Comparison of ENCODE assay signal across 11 cellular contexts in the genomic region with DNA sequence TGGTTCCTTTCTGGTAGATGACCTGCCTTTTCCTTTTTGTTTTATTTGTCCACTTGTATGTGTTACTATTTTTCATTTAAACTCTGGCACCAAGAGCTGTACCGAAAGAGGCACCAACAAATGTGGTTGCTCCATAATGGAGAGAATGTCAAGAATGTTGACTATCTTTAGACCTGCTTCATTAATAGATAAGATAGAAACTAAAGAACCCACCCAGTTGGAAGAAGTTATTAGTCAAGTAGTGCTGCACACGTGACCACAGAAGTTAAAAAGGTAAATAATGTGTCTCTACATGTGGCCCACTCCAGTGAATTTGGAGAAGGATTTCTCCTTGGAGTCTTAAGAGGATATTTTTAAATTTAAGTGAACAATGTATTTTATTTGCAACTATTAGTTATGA. TPM values are rescaled to one million over a fixed set of nuclear protein-coding genes. Genes with fewer than 3 reads are reported as not detected.
DNase-seq lines count a peak whose midpoint lies in the region; ATAC-seq, FAIRE-seq and TF ChIP-seq lines count a peak whose summit lies in the region.
"Had no signal": no experiment of that assay in that cellular context is flagged by ENCODE, and none has a peak within 500 bp of the region (broad histone marks: within the 10 kb centered on the region; RNA-seq: fewer than 3 reads in every experiment).

No MANE protein-coding gene starts in this region.

- no peak for FAIRE-seq in HepG2 (lab: Jason Lieb, UNC)
- no peak for FAIRE-seq in astrocyte (lab: Jason Lieb, UNC)

- H3K23ac ChIP-seq in H9 (ENCODE audit: insufficient read length, low read depth, low read length): no peak overlapping the region

- H3K27me3 ChIP-seq in HepG2 (ENCODE audit: control insufficient read depth in 1 of 2, insufficient read depth in 2 of 2, low read length in 2 of 2) (no peaks in the 10 kb centered on the region), right lobe of liver (no peaks in the 10 kb centered on the region), astrocyte (ENCODE audit: insufficient read depth, low read length) (no peaks in the 10 kb centered on the region), right cardiac atrium (ENCODE audit: control insufficient read depth, insufficient read depth) (no peaks in the 10 kb centered on the region), upper lobe of right lung (no peaks in the 10 kb centered on the region), H9 (ENCODE audit: insufficient read depth, low read length) (no peaks in the 10 kb centered on the region)
- H3K27me3 ChIP-seq: SJSA1, transverse colon had no signal

- no TSS peak for BruUV-seq in HepG2 (replicated peaks; lab: Mats Ljungman, UMichigan)

- no peak for TF ChIP-seq RAD21 in HepG2 (CRISPR knock-in tag; IDR thresholded peaks at IDR 0.05)

- in situ Hi-C loops in HepG2 (cut with HindIII; ENCODE audit: extremely low pct_ligation_motif_present, low pct_unique_long_range_greater_than_20kb): loop anchor here (5.0 kb wide), 1 partner anchor 235 kb away; no protein-coding TSS in a partner anchor

- H3K27ac Mint-ChIP-seq in astrocyte (ENCODE audit: unreplicated experiment): no peak overlapping the region
- 0 out of 7 replicates have a peak overlapping the region, but pooled peaks of 1 of the 3 experiments have one; percentile 10 for H3K27ac Mint-ChIP-seq in H9
- H3K27ac Mint-ChIP-seq: activated CD8-positive, alpha-beta memory T cell treated with anti-CD3 and anti-CD28 coated beads, Interleukin-2, amount 10 ng/mL, durations not matched to agents 7 days and 5 days had no signal

- no peaks in the 10 kb centered on the region for H3K9me3 Mint-ChIP-seq in astrocyte (ENCODE audit: unreplicated experiment)
- no peaks in the 10 kb centered on the region for H3K9me3 Mint-ChIP-seq in H9

- H3K4me3 ChIP-seq in HepG2 (replicated peaks in 1 of 3; ENCODE audit: insufficient read depth in 1 of 3, low read depth in 2 of 3, low read length in 3 of 3) (no peak overlapping the region), right lobe of liver (no peak overlapping the region), astrocyte (ENCODE audit: insufficient read depth, low read depth, low read length) (no peak overlapping the region), right cardiac atrium (ENCODE audit: low read length) (no peak overlapping the region), upper lobe of right lung (peak overlapping the region; percentile 8)
- H3K4me3 ChIP-seq: SJSA1, transverse colon had no signal

- H4K91ac ChIP-seq in H9 (ENCODE audit: insufficient read length, low read depth, low read length): no peak overlapping the region

- H2BK120ac ChIP-seq in H9 (ENCODE audit: low read depth, low read length, poor library complexity, severe bottlenecking): no peak overlapping the region

- intact Hi-C loops in HepG2 (cut with micrococcal nuclease; ENCODE audit: unreplicated experiment) (no loop called here), right lobe of liver (cut with DNase I) (no loop called here), right cardiac atrium (cut with DNase I) (no loop called here), upper lobe of right lung (cut with DNase I) (no loop called here)

- POLR2A ChIA-PET in HepG2 (lab: Yijun Ruan, JAX): interaction anchor here (0.9 kb wide), 1 partner anchor 84 kb away, joined by 3 read pairs; no protein-coding TSS in a partner anchor

- no peak overlapping the region for H3K9ac ChIP-seq in HepG2 (ENCODE audit: insufficient read depth, low read depth, low read length)
- no peak overlapping the region for H3K9ac ChIP-seq in astrocyte (ENCODE audit: low read length)
- H3K9ac ChIP-seq in H9 (ENCODE audit: extremely low read depth, insufficient read length, low read length): no peak overlapping the region

- DNase-seq in HepG2 (ENCODE audit: low spot score) (peak; percentile 22), right lobe of liver (no peak), astrocyte (ENCODE audit: low read depth) (peak; percentile 71), right cardiac atrium (no peak), upper lobe of right lung (no peak), NCI-H2227 treated with DMSO at 0.1 percent for 48 hours (lab: John Stamatoyannopoulos, UW) (no peak), H9 (no peak)
- no peak for DNase-seq in stimulated activated CD4-positive, alpha-beta T cell treated with anti-CD3 and anti-CD28 coated beads, Interleukin-4, amount 100 ng/mL, for 24 hours
- DNase-seq: activated CD8-positive, alpha-beta memory T cell treated with anti-CD3 and anti-CD28 coated beads, Interleukin-2, amount 10 ng/mL, durations not matched to agents 7 days and 5 days; transverse colon had no signal

- H3K4me2 ChIP-seq in HepG2 (ENCODE audit: low read depth, low read length): no peak overlapping the region
- peak overlapping the region; percentile 4 for H3K4me2 ChIP-seq in astrocyte (ENCODE audit: low read length)
- no peak overlapping the region for H3K4me2 ChIP-seq in H9 (ENCODE audit: insufficient read depth, insufficient read length, low read length)

- no peak overlapping the region for H3K27ac ChIP-seq in HepG2 (ENCODE audit: extremely low read length, insufficient read depth, low read length)
- H3K27ac ChIP-seq in right lobe of liver: no peak overlapping the region
- H3K27ac ChIP-seq in astrocyte (ENCODE audit: low read depth, low read length): no peak overlapping the region
- H3K27ac ChIP-seq in right cardiac atrium (ENCODE audit: low read length): no peak overlapping the region
- H3K27ac ChIP-seq in upper lobe of right lung: peak overlapping the region; percentile 9
- H3K27ac ChIP-seq in H9 (ENCODE audit: insufficient read length, low read depth, low read length): no peak overlapping the region
- H3K27ac ChIP-seq: SJSA1 had no signal

- TF ChIP-seq POLR2A in HepG2 (IDR thresholded peaks at IDR 0.05; ENCODE audit: insufficient read depth in 1 of 2, low read depth in 2 of 2, low read length in 2 of 2): no peak
- no peak for TF ChIP-seq POLR2A in right lobe of liver (IDR thresholded peaks at IDR 0.05)

- H3K14ac ChIP-seq in H9 (ENCODE audit: insufficient read depth, low read length): no peak overlapping the region

- H3K4me3 Mint-ChIP-seq in astrocyte (ENCODE audit: unreplicated experiment) (peak overlapping the region; percentile 47), H9 (no peak overlapping the region)
- H3K4me3 Mint-ChIP-seq: activated CD8-positive, alpha-beta memory T cell treated with anti-CD3 and anti-CD28 coated beads, Interleukin-2, amount 10 ng/mL, durations not matched to agents 7 days and 5 days had no signal

- H3K36me3 Mint-ChIP-seq in astrocyte (ENCODE audit: low read depth, unreplicated experiment) (peaks cover 2% of the 10 kb centered on the region), H9 (ENCODE audit: insufficient read depth in 1 of 3, low read depth in 3 of 3) (peaks cover 18 to 33% (median 28%) of the 10 kb centered on the region in 3 experiments; a peak in 6 of 7 replicates)

- peaks cover 10 to 41% of the 10 kb centered on the region in 2 experiments for H3K36me3 ChIP-seq in HepG2 (replicated peaks in 1 of 2; ENCODE audit: control insufficient read depth in 1 of 2, insufficient read depth in 2 of 2, low read length in 2 of 2)
- H3K36me3 ChIP-seq in right lobe of liver: peaks cover 0 to 17% (median 0%) of the 10 kb centered on the region in 4 donors
- H3K36me3 ChIP-seq in astrocyte (ENCODE audit: insufficient read depth, low read length): peaks cover 16% of the 10 kb centered on the region
- peaks cover 39% of the 10 kb centered on the region for H3K36me3 ChIP-seq in upper lobe of right lung

- H2AFZ ChIP-seq in HepG2 (ENCODE audit: low read length): no peak overlapping the region
- H2AFZ ChIP-seq in astrocyte (ENCODE audit: low read depth, low read length): no peak overlapping the region
- no peak overlapping the region for H2AFZ ChIP-seq in H9 (ENCODE audit: low read length)

- no peak overlapping the region for H2BK15ac ChIP-seq in H9 (ENCODE audit: low read depth, low read length)

- peaks cover 57% of the 10 kb centered on the region for H3K4me1 ChIP-seq in HepG2 (ENCODE audit: insufficient read depth, low read length)
- peaks cover 0 to 45% (median 20%) of the 10 kb centered on the region in 4 donors for H3K4me1 ChIP-seq in right lobe of liver
- peaks cover 28% of the 10 kb centered on the region for H3K4me1 ChIP-seq in astrocyte (ENCODE audit: insufficient read depth, low read length)
- H3K4me1 ChIP-seq in right cardiac atrium (ENCODE audit: control insufficient read depth, insufficient read depth, low read length): peaks cover 24% of the 10 kb centered on the region
- peaks cover 70% of the 10 kb centered on the region for H3K4me1 ChIP-seq in upper lobe of right lung
- peaks cover 3% of the 10 kb centered on the region for H3K4me1 ChIP-seq in H9 (ENCODE audit: insufficient read depth, low read length)

- TF ChIP-seq EP300 in HepG2 (IDR thresholded peaks at IDR 0.05; ENCODE audit: low read depth in 2 of 2, low read length in 2 of 2) (no peak), HepG2 (CRISPR knock-in tag; IDR thresholded peaks at IDR 0.05; ENCODE audit: borderline replicate concordance) (no peak)

- no peak overlapping the region for H2BK12ac ChIP-seq in H9 (ENCODE audit: insufficient read length, low read depth, low read length)

- no peak overlapping the region for H4K8ac ChIP-seq in H9 (replicated peaks; ENCODE audit: insufficient read length, low read depth, low read length)

- TF ChIP-seq CTCF in HepG2 (CRISPR knock-in tag; IDR thresholded peaks at IDR 0.05) (no peak), right lobe of liver (IDR thresholded peaks at IDR 0.05) (no peak), astrocyte (IDR thresholded peaks at IDR 0.05; ENCODE audit: insufficient read depth, low read depth, low read length) (no peak), upper lobe of right lung (IDR thresholded peaks at IDR 0.05) (no peak), H9 (conservative IDR thresholded peaks at IDR 0.05) (no peak)

- H2BK20ac ChIP-seq in H9 (ENCODE audit: low read depth, low read length, poor library complexity, severe bottlenecking): no peak overlapping the region

- peaks cover 12% of the 10 kb centered on the region for H3K79me1 ChIP-seq in H9 (ENCODE audit: insufficient read depth, low read depth, low read length, poor library complexity, severe bottlenecking)

- H3K18ac ChIP-seq in H9 (ENCODE audit: insufficient read length, low read depth, low read length): no peak overlapping the region

- H4K20me1 ChIP-seq in HepG2 (ENCODE audit: insufficient read depth, low read length) (peaks cover 61% of the 10 kb centered on the region), astrocyte (ENCODE audit: insufficient read depth, low read length) (peaks cover 77% of the 10 kb centered on the region), H9 (ENCODE audit: control insufficient read depth, insufficient read depth, insufficient read length) (no peaks in the 10 kb centered on the region)

- H3K9me3 ChIP-seq in HepG2 (ENCODE audit: low read length): no peaks in the 10 kb centered on the region
- H3K9me3 ChIP-seq in right lobe of liver: no peaks in the 10 kb centered on the region
- no peaks in the 10 kb centered on the region for H3K9me3 ChIP-seq in astrocyte (ENCODE audit: insufficient read depth, low read depth, low read length)
- no peaks in the 10 kb centered on the region for H3K9me3 ChIP-seq in right cardiac atrium (ENCODE audit: control insufficient read depth, low read length)
- no peaks in the 10 kb centered on the region for H3K9me3 ChIP-seq in upper lobe of right lung
- H3K9me3 ChIP-seq in H9 (ENCODE audit: control insufficient read depth, low read depth, low read length): no peaks in the 10 kb centered on the region
- H3K9me3 ChIP-seq: SJSA1, transverse colon had no signal

- H3K23me2 ChIP-seq in H9 (ENCODE audit: insufficient read length, low read depth, low read length, poor library complexity, severe bottlenecking): no peaks in the 10 kb centered on the region

- no peak overlapping the region for H3K4ac ChIP-seq in H9 (ENCODE audit: low read depth, low read length)

- CTCF ChIA-PET in HepG2 (lab: Yijun Ruan, JAX; ENCODE audit: low intra/inter-chr PET ratio, low total read pairs): no interaction called here

- no peak overlapping the region for H2AK5ac ChIP-seq in H9 (ENCODE audit: insufficient read length, low read length)

- peaks cover 74% of the 10 kb centered on the region for H3K79me2 ChIP-seq in HepG2 (ENCODE audit: insufficient read depth, low read length)
- peaks cover 73% of the 10 kb centered on the region for H3K79me2 ChIP-seq in astrocyte (ENCODE audit: insufficient read depth, low read length)
- H3K79me2 ChIP-seq in H9 (ENCODE audit: insufficient read depth, low read length): peaks cover 36% of the 10 kb centered on the region; the same call in 1 of the 2 replicates

- no peak overlapping the region for H3K56ac ChIP-seq in H9 (ENCODE audit: insufficient read length, low read depth, low read length)

- no peak overlapping the region for H2BK5ac ChIP-seq in H9 (ENCODE audit: insufficient read length, low read length)

- no peak overlapping the region for H4K5ac ChIP-seq in H9 (ENCODE audit: insufficient read length, low read depth, low read length)

- H3K4me1 Mint-ChIP-seq in astrocyte (ENCODE audit: low read depth, unreplicated experiment): peaks cover 61% of the 10 kb centered on the region
- H3K4me1 Mint-ChIP-seq in H9: peaks cover 40 to 41% of the 10 kb centered on the region in 2 experiments

- no peak overlapping the region for H3T11ph ChIP-seq in H9 (ENCODE audit: low read length)

- 76% methylated on average over 2 of the region's 2 CpGs for WGBS in HepG2 (ENCODE audit: low lambda C conversion rate)
- 61% methylated on average over 2 of the region's 2 CpGs for WGBS in right lobe of liver (ENCODE audit: insufficient coverage, low coverage, low lambda C conversion rate, missing lambda C conversion rate)
- 32% methylated on average over 2 of the region's 2 CpGs for WGBS in right cardiac atrium
- WGBS in H9 (ENCODE audit: extremely low coverage, insufficient read length, low lambda C conversion rate): no CpG with 5 or more reads among the region's 2 CpGs

- ATAC-seq in HepG2: no peak
- ATAC-seq in right lobe of liver: no peak
- peak; percentile 10 to 17 for ATAC-seq in right cardiac atrium
- no peak for ATAC-seq in upper lobe of right lung
- ATAC-seq: activated CD8-positive, alpha-beta memory T cell treated with anti-CD3 and anti-CD28 coated beads, Interleukin-2, amount 10 ng/mL, durations not matched to agents 7 days and 5 days had no signal

- H3K27me3 Mint-ChIP-seq in astrocyte (ENCODE audit: low read depth, unreplicated experiment) (no peaks in the 10 kb centered on the region), H9 (ENCODE audit: low read depth) (no peaks in the 10 kb centered on the region)
- H3K27me3 Mint-ChIP-seq: activated CD8-positive, alpha-beta memory T cell treated with anti-CD3 and anti-CD28 coated beads, Interleukin-2, amount 10 ng/mL, durations not matched to agents 7 days and 5 days had no signal

RNA-seq across cellular contexts. Expression of a gene that starts 9.3 kb away (rescaled TPM):
- total RNA-seq in HepG2 (2016; rRNA removed; fragmentation: Illumina TruSeq; extraction: Trizol) (210 and 280 TPM in 2 replicates), right lobe of liver (100 to 1,000 TPM in 5 of 6 experiments, 10 to 100 TPM in 1; 83.6 to 153 (median 121) TPM), astrocyte (317 and 328 TPM in 2 replicates), right cardiac atrium (100 to 1,000 TPM; 166 to 326 (median 226) TPM), upper lobe of right lung (628 TPM), H9 (2021) (232 and 239 TPM in 2 replicates)
- total RNA-seq in HepG2 (2016; cell fraction: cytosol; rRNA removed; fragmentation: Illumina TruSeq; extraction: Trizol; ENCODE audit: low read depth): 60.3 and 83.4 TPM in 2 replicates
- total RNA-seq in HepG2 (2016; cell fraction: insoluble cytoplasmic fraction; rRNA removed; fragmentation: Illumina TruSeq; extraction: Trizol): 183 and 291 TPM in 2 replicates
- total RNA-seq in HepG2 (2016; cell fraction: membrane; rRNA removed; fragmentation: Illumina TruSeq; extraction: Trizol): 133 and 176 TPM in 2 replicates
- total RNA-seq in HepG2 (2016; cell fraction: nucleus; rRNA removed; fragmentation: Illumina TruSeq; extraction: Trizol): 383 and 432 TPM in 2 replicates
- polyA plus RNA-seq in HepG2 (2011; rRNA removed) (627 and 705 TPM in 2 replicates), right cardiac atrium (155 TPM)
- 735 and 774 TPM in 2 replicates for polyA plus RNA-seq in HepG2 (2011; cell fraction: cytosol; rRNA removed)
- 313 and 327 TPM in 2 replicates for polyA plus RNA-seq in HepG2 (2011; cell fraction: nucleus; rRNA removed)
- polyA plus RNA-seq in HepG2 (2012): 467 and 657 TPM in 2 replicates
- 69.6 and 84.9 TPM in 2 replicates for polyA plus RNA-seq in HepG2 (2016; cell fraction: cytosol; fragmentation: Illumina TruSeq; extraction: Trizol; ENCODE audit: low read depth)
- polyA plus RNA-seq in HepG2 (2016; cell fraction: insoluble cytoplasmic fraction; fragmentation: Illumina TruSeq; extraction: Trizol; ENCODE audit: low read depth): 219 and 228 TPM in 2 replicates
- polyA plus RNA-seq in HepG2 (2016; cell fraction: membrane; fragmentation: Illumina TruSeq; extraction: Trizol; ENCODE audit: low read depth): 106 and 149 TPM in 2 replicates
- polyA plus RNA-seq in HepG2 (2016; cell fraction: nucleus; fragmentation: Illumina TruSeq; extraction: Trizol; ENCODE audit: insufficient read depth, low read depth): 515 and 526 TPM in 2 replicates
- 367 and 928 TPM in 2 replicates for polyA minus RNA-seq in HepG2 (2011; rRNA and poly(A)+ RNA removed; ENCODE audit: low replicate concordance)
- 438 and 487 TPM in 2 replicates for polyA minus RNA-seq in HepG2 (2011; cell fraction: cytosol; rRNA and poly(A)+ RNA removed)
- 356 and 442 TPM in 2 replicates for polyA minus RNA-seq in HepG2 (2011; cell fraction: nucleus; rRNA and poly(A)+ RNA removed)

Comparison
In these comparisons a context has a peak if more than half of its experiments do, and no peak if none do; other contexts are left out.
1. DNase-seq: peak in HepG2 (single experiment) and astrocyte (single experiment); none in right lobe of liver (0 of 3), right cardiac atrium (0 of 3), upper lobe of right lung (single experiment), NCI-H2227 treated with DMSO at 0.1 percent for 48 hours (single experiment), H9 (single experiment) and stimulated activated CD4-positive, alpha-beta T cell treated with anti-CD3 and anti-CD28 coated beads, Interleukin-4, amount 100 ng/mL, for 24 hours (single experiment).
2. ATAC-seq: peak in right cardiac atrium (2 of 2); none in HepG2 (single experiment), right lobe of liver (0 of 4) and upper lobe of right lung (single experiment).